ENCODE assay signal across 8 cellular contexts in the genomic region with DNA sequence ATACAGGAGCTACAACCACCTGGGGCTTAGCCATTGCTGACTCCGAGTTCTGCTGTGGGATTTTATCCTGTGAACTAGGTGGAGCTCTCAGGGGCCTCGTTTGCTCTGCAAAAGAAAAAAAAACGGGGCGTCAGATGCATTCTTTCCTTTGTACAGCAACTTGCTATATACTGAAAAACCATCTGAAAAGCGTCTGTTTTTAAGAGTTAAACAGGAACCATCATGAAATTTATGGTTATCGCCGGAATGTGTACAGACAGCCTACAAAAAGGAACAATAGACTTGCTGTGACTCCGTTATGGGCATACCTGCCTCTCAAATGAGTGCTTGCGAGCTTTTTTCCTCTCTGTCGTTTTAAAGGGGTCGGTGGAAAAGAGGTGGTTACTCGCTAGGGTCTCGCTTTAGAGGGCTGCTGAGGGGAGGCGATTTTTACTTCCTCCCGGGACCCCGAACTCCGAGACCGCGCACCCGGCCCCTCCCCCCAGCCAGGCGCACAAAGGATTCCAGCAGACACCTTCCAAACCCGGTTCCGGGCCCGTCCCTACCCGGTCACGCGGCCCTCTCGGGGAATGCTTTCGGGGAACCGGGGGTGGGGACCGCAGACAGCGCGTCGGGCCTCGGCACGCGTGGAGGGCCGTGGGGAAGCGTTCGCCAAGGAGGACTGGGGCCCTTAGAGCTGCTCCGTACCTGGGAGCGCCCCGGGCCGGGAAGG. TPM values are rescaled to one million over a fixed set of nuclear protein-coding genes. Genes with fewer than 3 reads are reported as not detected.
DNase-seq lines count a peak whose midpoint lies in the region; TF ChIP-seq lines count a peak whose summit lies in the region.

No MANE protein-coding gene starts in this region.

- no peaks in the 10 kb centered on the region; the same call in 1 of the 2 replicates for H3K36me3 ChIP-seq in GM06990 (ENCODE audit: control insufficient read depth, insufficient read depth, low read length)
- peaks cover 0 to 8% (median 3%) of the 10 kb centered on the region in 4 donors for H3K36me3 ChIP-seq in liver (ENCODE audit: control insufficient read depth in 4 of 4, insufficient read depth in 3 of 4, low read depth in 1 of 4, low read length in 3 of 4)

- H3K4me3 ChIP-seq in GM06990 (replicated peaks; ENCODE audit: low read depth, low read length) = peak overlapping the region; percentile 93
- peak overlapping the region; percentile 83 to 97 (median 90) for H3K4me3 ChIP-seq in liver (ENCODE audit: low read depth in 1 of 3, low read length in 3 of 3)

- peak overlapping the region; percentile 48 to 82 for H3K9ac ChIP-seq in liver (ENCODE audit: low read depth in 1 of 2, low read length in 2 of 2)

- peak overlapping the region; percentile 95 to 97 for H3K27ac ChIP-seq in liver (ENCODE audit: low read depth in 1 of 2, low read length in 2 of 2)

- no peaks in the 10 kb centered on the region for H3K27me3 Mint-ChIP-seq in HFFc6 (ENCODE audit: insufficient read depth)

- DNase-seq in GM06990 (ENCODE audit: extremely low read depth, insufficient read length) (peak; percentile 74), HFFc6 (no peak), NCI-H1930 (lab: John Stamatoyannopoulos, UW) (peak; percentile 37 to 38), dermis blood vessel endothelial cell (peak; percentile 61), DMS114 treated with DMSO at 0.1 percent for 48 hours (lab: John Stamatoyannopoulos, UW; ENCODE audit: unreplicated experiment) (no peak)
- peak; percentile 21 for DNase-seq in activated CD4-positive, alpha-beta T cell treated with anti-CD3 and anti-CD28 coated beads for 1 hour
- peak; percentile 52 for DNase-seq in stimulated activated CD4-positive, alpha-beta T cell treated with anti-CD3 and anti-CD28 coated beads, Interleukin-4, amount 100 ng/mL, for 1 hour

- H3K27me3 ChIP-seq in GM06990 (replicated peaks; ENCODE audit: control insufficient read depth, insufficient read depth, low read length) (no peaks in the 10 kb centered on the region), liver (ENCODE audit: control insufficient read depth in 4 of 4, insufficient read depth in 4 of 4, low read length in 3 of 4) (no peaks in the 10 kb centered on the region)

- H3K36me3 Mint-ChIP-seq in HFFc6 (ENCODE audit: low read depth) = peaks cover 7% of the 10 kb centered on the region; the same call in 1 of the 2 replicates

- H3K4me1 Mint-ChIP-seq in HFFc6 (ENCODE audit: low read depth) = peaks cover 25% of the 10 kb centered on the region

- under 1% methylated on average over 44 of the region's 44 CpGs for WGBS in liver

- H3K27ac Mint-ChIP-seq in HFFc6 = peak overlapping the region; percentile 89

- no peak for TF ChIP-seq RAD21 in liver (IDR thresholded peaks at IDR 0.05)

- H3K4me1 ChIP-seq in liver (ENCODE audit: control insufficient read depth in 4 of 4, insufficient read depth in 4 of 4, low read length in 3 of 4) = peaks cover 5 to 19% (median 16%) of the 10 kb centered on the region in 4 donors

- TF ChIP-seq CTCF in GM06990 (IDR thresholded peaks at IDR 0.05; ENCODE audit: insufficient read depth, low read length, poor library complexity, severe bottlenecking) = peak; percentile 8
- no peak for TF ChIP-seq CTCF in HFFc6 (IDR thresholded peaks at IDR 0.05)
- no peak for TF ChIP-seq CTCF in liver (IDR thresholded peaks at IDR 0.05; ENCODE audit: low read depth, low read length, missing input control)

- H3K9me3 Mint-ChIP-seq in HFFc6 = no peaks in the 10 kb centered on the region

- no peaks in the 10 kb centered on the region for H3K9me3 ChIP-seq in liver (ENCODE audit: control insufficient read depth in 4 of 4, low read length in 3 of 4)

- no peak overlapping the region; the same call in 1 of the 2 replicates for H3K4me3 Mint-ChIP-seq in HFFc6

TF ChIP-seq in liver, 16 proteins besides CTCF, POLR2A, EP300 and RAD21:
- TF ChIP-seq TAF1 (conservative IDR thresholded peaks at IDR 0.05) (no peak), HNF4A (conservative IDR thresholded peaks at IDR 0.05) (no peak)
TF ChIP-seq in liver: peak in this region for 0.

RNA-seq across cellular contexts. Expression of a gene that starts 0.8 kb away (rescaled TPM):
- total RNA-seq in HFFc6 (2021; fragmentation: NEBNext Ultra II Directional; extraction: Animal tissue kit (Norgen Biotek cat#: 25700)) = 10 to 100 TPM; 58.2 to 70.8 (median 67.1) TPM
- total RNA-seq in dermis blood vessel endothelial cell (88.2 and 139 TPM in 2 replicates), liver (10 to 100 TPM; 40.2 to 50.8 TPM)
- 10 to 100 TPM; 27.0 to 48.2 TPM for polyA plus RNA-seq in liver

RNA-seq across cellular contexts. Expression of a gene that starts 41.1 kb away (rescaled TPM):
- total RNA-seq in HFFc6 (2021; fragmentation: NEBNext Ultra II Directional; extraction: Animal tissue kit (Norgen Biotek cat#: 25700)) = 1 to 10 TPM; 2.2 to 4.4 (median 3.8) TPM
- 2.4 and 4.7 TPM in 2 replicates for total RNA-seq in dermis blood vessel endothelial cell
- 1 to 10 TPM in 1 of 2 donors, under 1 TPM in 1; 0.59 to 3.0 TPM for total RNA-seq in liver
- polyA plus RNA-seq in liver = under 1 TPM; 0.31 to 0.33 TPM

RNA-seq across cellular contexts. Expression of a gene that starts 46.9 kb away (rescaled TPM):
- 10 to 100 TPM; 52.9 to 64.0 (median 59.6) TPM for total RNA-seq in HFFc6 (2021; fragmentation: NEBNext Ultra II Directional; extraction: Animal tissue kit (Norgen Biotek cat#: 25700))
- 84.6 and 126 TPM in 2 replicates for total RNA-seq in dermis blood vessel endothelial cell
- total RNA-seq in liver = 100 to 1,000 TPM in 1 of 2 donors, 10 to 100 TPM in 1; 45.4 to 154 TPM
- polyA plus RNA-seq in liver = 100 to 1,000 TPM in 1 of 2 donors, 10 to 100 TPM in 1; 68.3 to 110 TPM

Comparison
In these comparisons a context has a peak if more than half of its experiments do, and no peak if none do; other contexts are left out.
1. DNase-seq: peak in GM06990 (single experiment), NCI-H1930 (2 of 2), activated CD4-positive, alpha-beta T cell treated with anti-CD3 and anti-CD28 coated beads for 1 hour (single experiment), dermis blood vessel endothelial cell (single experiment) and stimulated activated CD4-positive, alpha-beta T cell treated with anti-CD3 and anti-CD28 coated beads, Interleukin-4, amount 100 ng/mL, for 1 hour (single experiment); none in HFFc6 (single experiment) and DMS114 treated with DMSO at 0.1 percent for 48 hours (single experiment).